ENCODE assay signal across 13 cellular contexts in genomic region chr1:174165471-174166137, GRCh38. TPM values are rescaled to one million over a fixed set of nuclear protein-coding genes. Genes with fewer than 3 reads are reported as not detected.
DNase-seq lines count a peak whose midpoint lies in the region; ATAC-seq, FAIRE-seq and TF ChIP-seq lines count a peak whose summit lies in the region.
"Had no signal": no experiment of that assay in that cellular context is flagged by ENCODE, and none has a peak within 500 bp of the region (broad histone marks: within the 10 kb centered on the region; RNA-seq: fewer than 3 reads in every experiment).

No MANE protein-coding gene starts in this region.

- CTCF ChIA-PET in CD4-positive, alpha-beta memory T cell (lab: Charles Lee; ENCODE audit: partially characterized antibody): interaction anchor here (2.6 kb wide), 1 partner anchor 39 kb away, joined by 7 read pairs; no protein-coding TSS in a partner anchor
- CTCF ChIA-PET in GM12878 (lab: Yijun Ruan, JAX): interaction anchor here (1.1 to 1.3 kb wide), 2 partner anchors 10 to 52 kb away, joined by 3 to 5 read pairs; no protein-coding TSS in a partner anchor

- H3K9ac ChIP-seq in GM12878 (ENCODE audit: control insufficient read depth, insufficient read depth, low read length): peak overlapping the region; percentile 70

- H2AFZ ChIP-seq in GM12878 (ENCODE audit: control insufficient read depth, low read depth, low read length): no peak overlapping the region; the same call in 1 of the 2 replicates
- no peak overlapping the region for H2AFZ ChIP-seq in hepatocyte

- H3K9me3 ChIP-seq in CD4-positive, alpha-beta memory T cell (ENCODE audit: control insufficient read depth in 1 of 2, low read length in 2 of 2): no peaks in the 10 kb centered on the region
- H3K9me3 ChIP-seq in GM12878 (replicated peaks; ENCODE audit: control insufficient read depth, insufficient read depth, low read length) (no peaks in the 10 kb centered on the region), lower lobe of right lung (no peaks in the 10 kb centered on the region), hepatocyte (ENCODE audit: low read depth) (no peaks in the 10 kb centered on the region)
- H3K9me3 ChIP-seq: breast epithelium had no signal

- H4K20me1 ChIP-seq in GM12878 (ENCODE audit: control insufficient read depth, insufficient read depth) (no peaks in the 10 kb centered on the region; the same call in 1 of the 2 replicates), hepatocyte (ENCODE audit: insufficient read depth, poor library complexity, severe bottlenecking) (no peaks in the 10 kb centered on the region)

- no peaks in the 10 kb centered on the region for H3K36me3 ChIP-seq in CD4-positive, alpha-beta memory T cell (ENCODE audit: insufficient read depth, low read length)
- H3K36me3 ChIP-seq in GM12878 (ENCODE audit: control insufficient read depth in 2 of 2, insufficient read depth in 2 of 2, low read length in 1 of 2) (no peaks in the 10 kb centered on the region), lower lobe of right lung (no peaks in the 10 kb centered on the region), hepatocyte (replicated peaks; ENCODE audit: insufficient read depth, low read depth) (no peaks in the 10 kb centered on the region)

- H3K4me1 Mint-ChIP-seq in CD4-positive, alpha-beta memory T cell: peaks cover 52 to 80% (median 64%) of the 10 kb centered on the region in 4 donors

- no peaks in the 10 kb centered on the region for H3K9me3 Mint-ChIP-seq in CD4-positive, alpha-beta memory T cell
- H3K9me3 Mint-ChIP-seq: activated CD4-positive, alpha-beta T cell treated with anti-CD3 and anti-CD28 coated beads, Interleukin-2, amount 10 ng/mL, durations not matched to agents 7 days and 5 days had no signal

- under 1% methylated on average over 6 of the region's 6 CpGs for WGBS in GM12878 (ENCODE audit: insufficient coverage, insufficient replicate concordance, low lambda C conversion rate, missing lambda C conversion rate)
- WGBS in hepatocyte (ENCODE audit: low lambda C conversion rate, missing lambda C conversion rate): 94% methylated on average over 6 of the region's 6 CpGs

- H3K27me3 ChIP-seq in CD4-positive, alpha-beta memory T cell (ENCODE audit: insufficient read depth, low read length): no peaks in the 10 kb centered on the region
- H3K27me3 ChIP-seq in GM12878 (replicated peaks in 1 of 2; ENCODE audit: control insufficient read depth in 2 of 2, insufficient read depth in 2 of 2, low read length in 1 of 2): no peaks in the 10 kb centered on the region
- no peaks in the 10 kb centered on the region for H3K27me3 ChIP-seq in lower lobe of right lung (ENCODE audit: low read depth)
- H3K27me3 ChIP-seq in hepatocyte: no peaks in the 10 kb centered on the region
- H3K27me3 ChIP-seq: breast epithelium had no signal

- no peak for FAIRE-seq in GM12878 (lab: Jason Lieb, UNC)

- SMC1A ChIA-PET in GM12878 (lab: Charles Lee; ENCODE audit: uncharacterized antibody, unreplicated experiment): interaction anchor here (0.7 kb wide), 1 partner anchor 14 kb away, joined by 3 read pairs; no protein-coding TSS in a partner anchor

- H3K9me2 ChIP-seq in hepatocyte (replicated peaks; ENCODE audit: insufficient read depth): no peaks in the 10 kb centered on the region

- in situ Hi-C loops in GM12878 (cut with MboI): no loop called here

- H3K36me3 Mint-ChIP-seq in CD4-positive, alpha-beta memory T cell: peaks cover 2 to 12% of the 10 kb centered on the region in 2 donors

- no peak for TF ChIP-seq EP300 in GM12878 (IDR thresholded peaks at IDR 0.05; ENCODE audit: borderline replicate concordance in 1 of 2, control insufficient read depth in 1 of 2, low read depth in 2 of 2, low read length in 2 of 2)

- H3K4me1 ChIP-seq in CD4-positive, alpha-beta memory T cell (ENCODE audit: insufficient read depth, low read length): peaks cover 56% of the 10 kb centered on the region
- peaks cover 40% of the 10 kb centered on the region for H3K4me1 ChIP-seq in GM12878 (ENCODE audit: control insufficient read depth, insufficient read depth, low read length)
- peaks cover 24% of the 10 kb centered on the region for H3K4me1 ChIP-seq in lower lobe of right lung
- peaks cover 4% of the 10 kb centered on the region for H3K4me1 ChIP-seq in hepatocyte (ENCODE audit: insufficient read depth)
- H3K4me1 ChIP-seq: breast epithelium had no signal

- no peak overlapping the region for H3K4me3 ChIP-seq in CD4-positive, alpha-beta memory T cell (ENCODE audit: low read length in 2 of 2)
- H3K4me3 ChIP-seq in GM12878 (peak overlapping the region; percentile 66), lower lobe of right lung (no peak overlapping the region), hepatocyte (no peak overlapping the region)
- H3K4me3 ChIP-seq: breast epithelium had no signal

- POLR2A ChIA-PET in CD4-positive, alpha-beta memory T cell (lab: Charles Lee; ENCODE audit: partially characterized antibody): no interaction called here
- POLR2A ChIA-PET in GM12878 (lab: Charles Lee): no interaction called here

- intact Hi-C loops in CD4-positive, alpha-beta memory T cell (cut with micrococcal nuclease): no loop called here
- intact Hi-C loops in GM12878 (cut with micrococcal nuclease; ENCODE audit: unreplicated experiment): no loop called here
- intact Hi-C loops in lower lobe of right lung (cut with DNase I): no loop called here

- TF ChIP-seq CTCF in GM12878 (IDR thresholded peaks at IDR 0.05 in 2 of 3, conservative IDR thresholded peaks at IDR 0.05 in 1 of 3; ENCODE audit: control insufficient read depth in 2 of 3, extremely low read depth in 1 of 3, insufficient read depth in 1 of 3, low read depth in 3 of 3, low read length in 3 of 3) (no peak; a peak in 1 of 6 replicates), lower lobe of right lung (IDR thresholded peaks at IDR 0.05) (no peak), hepatocyte (IDR thresholded peaks at IDR 0.05; ENCODE audit: poor library complexity) (no peak)

- peak overlapping the region in 5 of 8 donors; percentile 2 to 45 (median 16) for H3K4me3 Mint-ChIP-seq in CD4-positive, alpha-beta memory T cell
- H3K4me3 Mint-ChIP-seq: activated CD4-positive, alpha-beta T cell treated with anti-CD3 and anti-CD28 coated beads, Interleukin-2, amount 10 ng/mL, durations not matched to agents 7 days and 5 days had no signal

- ATAC-seq in GM18868 (IDR thresholded peaks at IDR 0.05; ENCODE audit: unreplicated experiment): peak; percentile 30
- peak; percentile 45 for ATAC-seq in GM12878
- ATAC-seq in lower lobe of right lung: peak; percentile 14 to 35
- no peak for ATAC-seq in GM18519 (IDR thresholded peaks at IDR 0.05; ENCODE audit: low FRiP score, unreplicated experiment)
- ATAC-seq in GM19463 (IDR thresholded peaks at IDR 0.05; ENCODE audit: unreplicated experiment): no peak

- TF ChIP-seq RAD21 in GM12878 (IDR thresholded peaks at IDR 0.05; ENCODE audit: insufficient read depth, low read depth, low read length): peak; percentile 28

- H3K79me2 ChIP-seq in GM12878 (ENCODE audit: control insufficient read depth, insufficient read depth, low read length) (peaks cover 96% of the 10 kb centered on the region), hepatocyte (peaks cover 80% of the 10 kb centered on the region)

- no peaks in the 10 kb centered on the region for H3K27me3 Mint-ChIP-seq in CD4-positive, alpha-beta memory T cell
- H3K27me3 Mint-ChIP-seq: activated CD4-positive, alpha-beta T cell treated with anti-CD3 and anti-CD28 coated beads, Interleukin-2, amount 10 ng/mL, durations not matched to agents 7 days and 5 days had no signal

- no peak for DNase-seq in CD4-positive, alpha-beta memory T cell
- DNase-seq in GM12878 (ENCODE audit: low read depth, low spot score) (no peak), lower lobe of right lung (no peak), hepatocyte (ENCODE audit: low spot score) (no peak)
- no peak for DNase-seq in activated CD4-positive, alpha-beta T cell treated with anti-CD3 and anti-CD28 coated beads for 4 hours
- DNase-seq: activated CD4-positive, alpha-beta T cell treated with anti-CD3 and anti-CD28 coated beads, Interleukin-2, amount 10 ng/mL, durations not matched to agents 7 days and 5 days; DMS53; NCI-H510A treated with DMSO at 0.1 percent for 48 hours; stimulated activated naive CD4-positive, alpha-beta T cell had no signal

- TF ChIP-seq POLR2A in GM12878 (IDR thresholded peaks at IDR 0.05; ENCODE audit: low read depth, low read length): no peak

- H3K27ac Mint-ChIP-seq in CD4-positive, alpha-beta memory T cell: peak overlapping the region in 6 of 7 donors; percentile 14 to 79 (median 66)
- H3K27ac Mint-ChIP-seq: activated CD4-positive, alpha-beta T cell treated with anti-CD3 and anti-CD28 coated beads, Interleukin-2, amount 10 ng/mL, durations not matched to agents 7 days and 5 days had no signal

- peak overlapping the region; percentile 20 for H3K27ac ChIP-seq in CD4-positive, alpha-beta memory T cell (ENCODE audit: low read depth, low read length)
- peak overlapping the region; percentile 80 for H3K27ac ChIP-seq in GM12878 (ENCODE audit: control insufficient read depth, insufficient read depth)
- peak overlapping the region; percentile 49 for H3K27ac ChIP-seq in lower lobe of right lung
- no peak overlapping the region for H3K27ac ChIP-seq in hepatocyte
- H3K27ac ChIP-seq: breast epithelium had no signal

- H3K4me2 ChIP-seq in GM12878 (ENCODE audit: control insufficient read depth, insufficient read depth) (peak overlapping the region; percentile 93), hepatocyte (no peak overlapping the region)

- RAD21 ChIA-PET in GM12878 (lab: Charles Lee; ENCODE audit: unreplicated experiment): interaction anchor here (1.4 kb wide), 1 partner anchor 13 kb away, joined by 3 read pairs; no protein-coding TSS in a partner anchor

- no TSS peak for BruUV-seq in GM12878 (replicated peaks; lab: Mats Ljungman, UMichigan)

RNA-seq across cellular contexts. Expression of gene RABGAP1L, which starts 6.3 kb away (rescaled TPM):
- 100 to 1,000 TPM; 113 to 114 TPM for total RNA-seq in CD4-positive, alpha-beta memory T cell
- polyA plus RNA-seq in CD4-positive, alpha-beta memory T cell: 10 to 100 TPM; 75.7 to 80.6 TPM
- total RNA-seq in GM12878 (2013; cell fraction: nucleolus; rRNA removed): 371 and 380 TPM in 2 replicates
- 142 and 164 TPM in 2 replicates for total RNA-seq in GM12878 (2014; rRNA removed)
- 194 and 207 TPM in 2 replicates for total RNA-seq in GM12878 (2014; rRNA removed; fragmentation: Illumina TruSeq; extraction: Trizol)
- total RNA-seq in GM12878 (2021): 128 and 132 TPM in 2 replicates
- polyA plus RNA-seq in GM12878 (2011; ENCODE audit: low read depth): 70.2 TPM
- 5.8 and 7.0 TPM in 2 replicates for polyA plus RNA-seq in GM12878 (2011; rRNA removed)
- polyA plus RNA-seq in GM12878 (2011; cell fraction: cytosol; rRNA removed): 2.8 and 4.6 TPM in 2 replicates
- 3.2 and 4.1 TPM in 2 replicates for polyA plus RNA-seq in GM12878 (2011; cell fraction: nucleus; rRNA removed)
- polyA plus RNA-seq in GM12878 (2012): 109 TPM in 2 replicates
- polyA plus RNA-seq in GM12878 (2014; fragmentation: Illumina TruSeq; extraction: Trizol): 142 and 184 TPM in 2 replicates
- 100 to 1,000 TPM in 1 of 2 experiments, 10 to 100 TPM in 1; 92.3 to 130 TPM for polyA plus RNA-seq in GM12878 (2014; fragmentation: Nextera tagmentation; extraction: Ambion mirVana)
- 71.6 and 85.8 TPM in 2 replicates for polyA plus RNA-seq in GM12878 (2014; rRNA removed)
- 10 to 100 TPM; 94.1 to 95.3 TPM for polyA plus RNA-seq in GM12878 (2016; fragmentation: Nextera tagmentation; extraction: Ambion mirVana)
- 9.6 TPM in 2 replicates for polyA minus RNA-seq in GM12878 (2011; rRNA and poly(A)+ RNA removed)
- polyA minus RNA-seq in GM12878 (2011; cell fraction: cytosol; rRNA and poly(A)+ RNA removed): 1.5 and 1.7 TPM in 2 replicates
- polyA minus RNA-seq in GM12878 (2011; cell fraction: nucleus; rRNA and poly(A)+ RNA removed): 12.1 and 21.8 TPM in 2 replicates
- 83.9 TPM for total RNA-seq in lower lobe of right lung
- total RNA-seq in hepatocyte: 41.8 and 42.0 TPM in 2 replicates
- polyA plus RNA-seq in hepatocyte: 15.0 and 15.5 TPM in 2 replicates

Comparison
In these comparisons a context has a peak if more than half of its experiments do, and no peak if none do; other contexts are left out.
1. ATAC-seq: peak in GM18868 (single experiment), GM12878 (single experiment) and lower lobe of right lung (2 of 2); none in GM18519 (single experiment) and GM19463 (single experiment).